In the genomic region with DNA sequence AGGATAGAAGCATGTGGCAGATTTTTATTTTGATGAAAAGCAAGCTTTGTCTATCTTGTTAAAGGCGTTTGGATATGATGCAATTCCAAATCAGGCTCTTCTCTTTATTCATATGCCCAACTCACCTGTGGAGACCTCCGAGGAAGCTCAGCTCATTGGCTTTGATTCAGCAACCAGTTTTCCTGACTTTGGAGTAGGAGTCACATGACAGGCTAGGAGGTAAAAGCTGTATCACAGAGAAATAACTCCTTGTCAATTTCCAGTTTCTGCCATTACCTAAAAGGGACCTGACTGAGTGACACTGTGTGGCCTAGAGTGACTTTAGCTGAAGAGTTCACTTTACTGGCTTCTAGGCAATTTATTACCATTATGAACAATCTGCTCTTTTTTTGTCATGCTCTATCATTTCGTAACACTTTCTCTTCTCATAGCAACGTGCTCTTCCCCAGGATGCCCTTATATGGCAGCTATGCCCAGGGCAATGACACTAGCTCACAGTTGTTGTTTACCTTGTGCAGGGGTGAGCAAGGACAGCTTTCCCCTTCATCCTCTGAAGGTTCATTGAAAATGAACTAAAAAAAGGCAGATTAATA, we compare ENCODE assay signal across 12 cellular contexts.
DNase-seq lines count a peak whose midpoint lies in the region; ATAC-seq, FAIRE-seq and TF ChIP-seq lines count a peak whose summit lies in the region.
"Had no signal": no experiment of that assay in that cellular context is flagged by ENCODE, and none has a peak within 500 bp of the region (broad histone marks: within the 10 kb centered on the region; RNA-seq: fewer than 3 reads in every experiment).

No MANE protein-coding gene starts in this region.

- no peak for FAIRE-seq in D721Med (lab: Jason Lieb, UNC)

- H3K4me3 Mint-ChIP-seq in GM23338, result no peak overlapping the region
- no peak overlapping the region for H3K4me3 Mint-ChIP-seq in activated naive CD4-positive, alpha-beta T cell treated with anti-CD3 and anti-CD28 coated beads for 36 hours
- H3K4me3 Mint-ChIP-seq: activated CD8-positive, alpha-beta T cell treated with anti-CD3 and anti-CD28 coated beads, Interleukin-2, amount 10 ng/mL, durations not matched to agents 7 days and 5 days; effector memory CD8-positive, alpha-beta T cell; naive B cell had no signal

- H3K36me3 ChIP-seq in GM23338 (ENCODE audit: insufficient read depth), result no peaks in the 10 kb centered on the region

- H3K79me2 ChIP-seq in GM23338 (replicated peaks; ENCODE audit: insufficient read depth), result no peaks in the 10 kb centered on the region

- ATAC-seq in GM18519 (IDR thresholded peaks at IDR 0.05; ENCODE audit: low FRiP score, unreplicated experiment) (peak; percentile 62), GM23338 (peak; percentile 72), left ventricle myocardium superior (peak; percentile 11)
- ATAC-seq: activated CD8-positive, alpha-beta T cell treated with anti-CD3 and anti-CD28 coated beads, Interleukin-2, amount 10 ng/mL, durations not matched to agents 7 days and 5 days; effector memory CD8-positive, alpha-beta T cell had no signal

- peaks cover 20% of the 10 kb centered on the region for H3K4me1 Mint-ChIP-seq in GM23338
- H3K4me1 Mint-ChIP-seq in activated naive CD4-positive, alpha-beta T cell treated with anti-CD3 and anti-CD28 coated beads for 36 hours (ENCODE audit: low read depth), result no peaks in the 10 kb centered on the region
- H3K4me1 Mint-ChIP-seq: naive B cell had no signal

- no peaks in the 10 kb centered on the region for H3K36me3 Mint-ChIP-seq in GM23338 (ENCODE audit: low read depth)
- H3K36me3 Mint-ChIP-seq in activated naive CD4-positive, alpha-beta T cell treated with anti-CD3 and anti-CD28 coated beads for 36 hours (ENCODE audit: low read depth), result no peaks in the 10 kb centered on the region
- H3K36me3 Mint-ChIP-seq: naive B cell had no signal

- no peaks in the 10 kb centered on the region for H3K27me3 ChIP-seq in GM23338 (ENCODE audit: insufficient read depth)

- intact Hi-C loops in left ventricle myocardium superior (cut with micrococcal nuclease), result no loop called here
- intact Hi-C loops in activated naive CD4-positive, alpha-beta T cell treated with anti-CD3 and anti-CD28 coated beads for 36 hours (cut with micrococcal nuclease), result no loop called here

- no peak overlapping the region for H3K4me2 ChIP-seq in GM23338

- peaks cover 6% of the 10 kb centered on the region; the same call in 2 of the 3 replicates for H3K9me3 Mint-ChIP-seq in GM23338
- peaks cover 7% of the 10 kb centered on the region for H3K9me3 Mint-ChIP-seq in activated naive CD4-positive, alpha-beta T cell treated with anti-CD3 and anti-CD28 coated beads for 36 hours
- H3K9me3 Mint-ChIP-seq: effector memory CD8-positive, alpha-beta T cell had no signal

- H3F3A ChIP-seq in GM23338 (replicated peaks; ENCODE audit: low read depth), result no peaks in the 10 kb centered on the region

- no peak overlapping the region for H2AFZ ChIP-seq in GM23338

- peak overlapping the region; percentile 54; the same call in 1 of the 2 replicates for H3K27ac Mint-ChIP-seq in GM23338
- no peak overlapping the region for H3K27ac Mint-ChIP-seq in activated naive CD4-positive, alpha-beta T cell treated with anti-CD3 and anti-CD28 coated beads for 36 hours
- H3K27ac Mint-ChIP-seq: activated CD8-positive, alpha-beta T cell treated with anti-CD3 and anti-CD28 coated beads, Interleukin-2, amount 10 ng/mL, durations not matched to agents 7 days and 5 days; effector memory CD8-positive, alpha-beta T cell; naive B cell had no signal

- CTCF ChIA-PET in activated naive CD4-positive, alpha-beta T cell treated with anti-CD3 and anti-CD28 coated beads for 36 hours (lab: Charles Lee), result interaction anchor here (0.7 kb wide), 1 partner anchor 182 kb away, joined by 4 read pairs; no protein-coding TSS in a partner anchor

- no peak overlapping the region for H3K4me3 ChIP-seq in GM23338

- DNase-seq in GM23338 (ENCODE audit: low spot score) (peak; percentile 37), NOMO-1 treated with DMSO at 0.1 percent for 48 hours (lab: John Stamatoyannopoulos, UW; ENCODE audit: unreplicated experiment) (peak; percentile 81), left ventricle myocardium superior (no peak), D721Med (ENCODE audit: insufficient read length, low spot score) (no peak)
- no peak for DNase-seq in activated naive CD4-positive, alpha-beta T cell treated with anti-CD3 and anti-CD28 coated beads for 36 hours
- DNase-seq in activated naive CD4-positive, alpha-beta T cell (lab: John Stamatoyannopoulos, UW), result no peak
- DNase-seq: activated CD8-positive, alpha-beta T cell treated with anti-CD3 and anti-CD28 coated beads, Interleukin-2, amount 10 ng/mL, durations not matched to agents 7 days and 5 days; effector memory CD8-positive, alpha-beta T cell; H7; naive B cell; NCI-H1930 had no signal

- peaks cover 6% of the 10 kb centered on the region for H3K4me1 ChIP-seq in GM23338 (ENCODE audit: insufficient read depth)

- H3K27ac ChIP-seq in GM23338 (ENCODE audit: low read depth), result no peak overlapping the region

- peaks cover 8% of the 10 kb centered on the region for H3K27me3 Mint-ChIP-seq in GM23338 (ENCODE audit: insufficient read depth, low read depth, poor library complexity)
- H3K27me3 Mint-ChIP-seq in activated naive CD4-positive, alpha-beta T cell treated with anti-CD3 and anti-CD28 coated beads for 36 hours (ENCODE audit: low read depth), result peaks cover 6% of the 10 kb centered on the region
- H3K27me3 Mint-ChIP-seq: naive B cell had no signal

- H3K9me2 ChIP-seq in GM23338 (ENCODE audit: insufficient read depth), result no peaks in the 10 kb centered on the region

- no peaks in the 10 kb centered on the region for H4K20me1 ChIP-seq in GM23338 (replicated peaks; ENCODE audit: insufficient read depth)

- no peak for TF ChIP-seq CTCF in GM23338 (conservative IDR thresholded peaks at IDR 0.05; ENCODE audit: low read depth in 2 of 2)
- TF ChIP-seq CTCF in D721Med (IDR thresholded peaks at IDR 0.05; ENCODE audit: insufficient read depth, missing control alignments), result no peak

TF ChIP-seq in GM23338, 12 proteins besides CTCF, POLR2A, EP300 and RAD21 (continues in another document):
- no peak for TF ChIP-seq CREB1 (CRISPR knock-in tag; IDR thresholded peaks at IDR 0.05; ENCODE audit: low read depth)
- no peak for TF ChIP-seq JUNB (IDR thresholded peaks at IDR 0.05; ENCODE audit: unreplicated experiment)
- TF ChIP-seq ZNF114 (CRISPR knock-in tag; IDR thresholded peaks at IDR 0.05), result no peak
- TF ChIP-seq EZH2 (IDR thresholded peaks at IDR 0.05; ENCODE audit: low read depth, unreplicated experiment), result no peak
- no peak for TF ChIP-seq STAT1 (IDR thresholded peaks at IDR 0.05; ENCODE audit: unreplicated experiment)
- TF ChIP-seq POLR2AphosphoS5 (IDR thresholded peaks at IDR 0.05; ENCODE audit: low read depth), result no peak
- no peak for TF ChIP-seq ZNF331 (CRISPR knock-in tag; IDR thresholded peaks at IDR 0.05; ENCODE audit: low read depth)
- TF ChIP-seq EZH2phosphoT487 (IDR thresholded peaks at IDR 0.05; ENCODE audit: unreplicated experiment), result no peak
- TF ChIP-seq ETS1 (IDR thresholded peaks at IDR 0.05), result no peak
- TF ChIP-seq, protein P1, sequence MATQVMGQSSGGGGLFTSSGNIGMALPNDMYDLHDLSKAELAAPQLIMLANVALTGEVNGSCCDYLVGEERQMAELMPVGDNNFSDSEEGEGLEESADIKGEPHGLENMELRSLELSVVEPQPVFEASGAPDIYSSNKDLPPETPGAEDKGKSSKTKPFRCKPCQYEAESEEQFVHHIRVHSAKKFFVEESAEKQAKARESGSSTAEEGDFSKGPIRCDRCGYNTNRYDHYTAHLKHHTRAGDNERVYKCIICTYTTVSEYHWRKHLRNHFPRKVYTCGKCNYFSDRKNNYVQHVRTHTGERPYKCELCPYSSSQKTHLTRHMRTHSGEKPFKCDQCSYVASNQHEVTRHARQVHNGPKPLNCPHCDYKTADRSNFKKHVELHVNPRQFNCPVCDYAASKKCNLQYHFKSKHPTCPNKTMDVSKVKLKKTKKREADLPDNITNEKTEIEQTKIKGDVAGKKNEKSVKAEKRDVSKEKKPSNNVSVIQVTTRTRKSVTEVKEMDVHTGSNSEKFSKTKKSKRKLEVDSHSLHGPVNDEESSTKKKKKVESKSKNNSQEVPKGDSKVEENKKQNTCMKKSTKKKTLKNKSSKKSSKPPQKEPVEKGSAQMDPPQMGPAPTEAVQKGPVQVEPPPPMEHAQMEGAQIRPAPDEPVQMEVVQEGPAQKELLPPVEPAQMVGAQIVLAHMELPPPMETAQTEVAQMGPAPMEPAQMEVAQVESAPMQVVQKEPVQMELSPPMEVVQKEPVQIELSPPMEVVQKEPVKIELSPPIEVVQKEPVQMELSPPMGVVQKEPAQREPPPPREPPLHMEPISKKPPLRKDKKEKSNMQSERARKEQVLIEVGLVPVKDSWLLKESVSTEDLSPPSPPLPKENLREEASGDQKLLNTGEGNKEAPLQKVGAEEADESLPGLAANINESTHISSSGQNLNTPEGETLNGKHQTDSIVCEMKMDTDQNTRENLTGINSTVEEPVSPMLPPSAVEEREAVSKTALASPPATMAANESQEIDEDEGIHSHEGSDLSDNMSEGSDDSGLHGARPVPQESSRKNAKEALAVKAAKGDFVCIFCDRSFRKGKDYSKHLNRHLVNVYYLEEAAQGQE (IDR thresholded peaks at IDR 0.05; ENCODE audit: unreplicated experiment), result no peak

Comparison
In these comparisons a context has a peak if more than half of its experiments do, and no peak if none do; other contexts are left out.
1. ATAC-seq: peak in every context shown above with its lines; median percentile 72 in GM23338; 62 in GM18519; 11 in left ventricle myocardium superior.
2. DNase-seq: peak in GM23338 (single experiment) and NOMO-1 treated with DMSO at 0.1 percent for 48 hours (single experiment); none in left ventricle myocardium superior (single experiment), activated naive CD4-positive, alpha-beta T cell treated with anti-CD3 and anti-CD28 coated beads for 36 hours (single experiment), activated naive CD4-positive, alpha-beta T cell (0 of 4) and D721Med (single experiment).